ENCODE assay signal across 8 cellular contexts in the genomic region with DNA sequence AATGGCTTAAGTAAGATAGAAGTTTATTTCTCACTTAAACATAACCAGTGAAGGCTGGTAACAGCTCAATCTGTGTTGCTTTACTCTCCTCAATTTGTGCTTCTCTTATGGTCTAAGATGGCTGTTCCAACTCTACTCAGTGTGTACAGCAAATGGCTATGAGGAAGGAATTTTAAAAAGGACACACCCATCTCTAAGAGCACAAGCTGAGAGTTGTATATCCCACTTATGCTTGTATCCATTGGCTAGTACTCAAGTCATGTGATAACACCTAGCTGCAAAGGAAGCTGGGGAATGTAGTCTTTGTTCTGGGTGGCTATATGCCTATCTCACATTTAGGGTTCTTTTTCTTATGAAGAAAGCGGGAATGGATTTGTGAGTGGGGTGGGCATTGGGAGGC.
DNase-seq lines count a peak whose midpoint lies in the region; ATAC-seq and TF ChIP-seq lines count a peak whose summit lies in the region.

No MANE protein-coding gene starts in this region.

- CTCF ChIA-PET in Panc1 (lab: Charles Lee), result interaction anchor here (0.6 kb wide), 1 partner anchor 33 kb away, joined by 3 read pairs; no protein-coding TSS in a partner anchor

- TF ChIP-seq EP300 in esophagus muscularis mucosa (IDR thresholded peaks at IDR 0.05), result no peak

- H3K27ac ChIP-seq in Panc1 (ENCODE audit: low read length) (no peak overlapping the region), vagina (no peak overlapping the region), esophagus muscularis mucosa (replicated peaks in 1 of 4) (no peak overlapping the region)

- BruUV-seq in Panc1 (replicated peaks; lab: Mats Ljungman, UMichigan), result no TSS peak

- peak; percentile 67 for ATAC-seq in GM18858 (IDR thresholded peaks at IDR 0.05; ENCODE audit: unreplicated experiment)
- ATAC-seq in HG02763 (IDR thresholded peaks at IDR 0.05; ENCODE audit: unreplicated experiment), result peak; percentile 60
- peak; percentile 45; the same call in 1 of the 2 replicates for ATAC-seq in Panc1

- TF ChIP-seq CTCF in Panc1 (IDR thresholded peaks at IDR 0.05) (no peak), vagina (IDR thresholded peaks at IDR 0.05) (no peak), esophagus muscularis mucosa (IDR thresholded peaks at IDR 0.05) (no peak)

- in situ Hi-C loops in Panc1 (cut with HindIII; ENCODE audit: low pct_unique_long_range_greater_than_20kb, low sequenced_read_pairs), result no loop called here

- H3K9me3 ChIP-seq in Panc1 (ENCODE audit: control insufficient read depth, insufficient read depth, low read depth, low read length), result no peaks in the 10 kb centered on the region
- H3K9me3 ChIP-seq in vagina, result no peaks in the 10 kb centered on the region
- no peaks in the 10 kb centered on the region for H3K9me3 ChIP-seq in esophagus muscularis mucosa

- no peaks in the 10 kb centered on the region for H3K27me3 ChIP-seq in Panc1 (ENCODE audit: control insufficient read depth, insufficient read depth, low read length)
- no peaks in the 10 kb centered on the region for H3K27me3 ChIP-seq in vagina
- no peaks in the 10 kb centered on the region for H3K27me3 ChIP-seq in esophagus muscularis mucosa

- TF ChIP-seq POLR2A in vagina (IDR thresholded peaks at IDR 0.05), result no peak
- no peak for TF ChIP-seq POLR2A in esophagus muscularis mucosa (IDR thresholded peaks at IDR 0.05; ENCODE audit: low read depth)

- no peak overlapping the region for H3K4me3 ChIP-seq in Panc1 (ENCODE audit: low read depth in 2 of 2, low read length in 2 of 2)
- H3K4me3 ChIP-seq in vagina, result no peak overlapping the region
- H3K4me3 ChIP-seq in esophagus muscularis mucosa, result no peak overlapping the region

- WGBS in esophagus muscularis mucosa, result 81% methylated on average over 1 of the region's 1 CpG

- H3K36me3 ChIP-seq in Panc1 (ENCODE audit: control insufficient read depth, insufficient read depth, low read length) (no peaks in the 10 kb centered on the region; the same call in 1 of the 2 replicates), vagina (no peaks in the 10 kb centered on the region), esophagus muscularis mucosa (peaks cover 0 to 63% (median 0%) of the 10 kb centered on the region in 4 donors)

- H3K4me1 ChIP-seq in Panc1 (ENCODE audit: control insufficient read depth, insufficient read depth, low read length), result no peaks in the 10 kb centered on the region
- no peaks in the 10 kb centered on the region for H3K4me1 ChIP-seq in vagina
- peaks cover 0 to 8% (median 4%) of the 10 kb centered on the region in 4 donors for H3K4me1 ChIP-seq in esophagus muscularis mucosa

- DNase-seq in Panc1 (ENCODE audit: low read depth, low spot score) (no peak), iPS-NIHi11 (ENCODE audit: low spot score) (peak; percentile 60), anterior cingulate cortex (lab: John Stamatoyannopoulos, UW) (no peak), vagina (ENCODE audit: extremely low spot score in 2 of 2) (no peak), esophagus muscularis mucosa (ENCODE audit: extremely low spot score) (no peak), activated gamma-delta T cell treated with Interleukin-2 at 50 U/mL for 16 hours (no peak)

- intact Hi-C loops in Panc1 (cut with micrococcal nuclease; ENCODE audit: unreplicated experiment) (no loop called here), vagina (cut with DNase I) (no loop called here), esophagus muscularis mucosa (cut with DNase I) (no loop called here)

- POLR2A ChIA-PET in Panc1 (lab: Charles Lee), result interaction anchor here (0.7 kb wide), 1 partner anchor 20 kb away, joined by 3 read pairs; no protein-coding TSS in a partner anchor
